Comparison of ENCODE assay signal across 1 cellular context in the genomic region with DNA sequence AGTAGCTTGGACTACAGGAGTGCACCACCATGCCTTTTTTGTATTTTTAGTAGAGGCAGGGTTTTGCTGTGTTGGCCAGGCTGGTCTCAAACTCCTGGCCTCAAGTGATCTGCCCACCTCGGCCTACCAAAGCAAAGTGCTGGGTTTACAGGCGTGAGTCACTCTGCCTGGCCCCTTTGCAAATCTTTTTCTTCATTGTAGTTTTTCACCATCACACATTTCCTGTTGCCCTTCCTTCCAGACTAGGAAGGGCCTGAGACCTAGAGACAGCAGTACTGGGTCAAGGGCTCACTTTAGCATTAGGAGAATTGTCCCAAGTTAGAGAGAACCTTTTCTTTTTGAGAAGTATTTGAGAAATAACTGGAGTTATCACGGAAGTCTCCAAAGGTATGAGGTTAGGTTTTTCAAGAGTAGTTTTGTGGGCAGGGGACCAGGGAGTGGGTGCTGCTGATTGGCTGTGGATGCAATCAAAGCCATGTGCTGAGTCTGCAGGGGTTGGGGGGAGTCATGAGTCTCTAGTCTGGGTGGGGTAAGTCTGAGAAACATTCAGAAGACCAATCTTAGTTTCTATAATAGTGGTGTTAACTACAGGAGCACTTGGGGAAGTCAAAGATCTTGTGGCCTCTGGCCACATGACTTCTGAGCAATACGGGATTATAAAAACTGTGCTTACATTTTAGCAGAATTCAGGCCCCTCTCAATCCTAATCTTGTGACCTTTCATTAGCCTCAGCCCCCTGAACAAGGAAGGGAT.
TF ChIP-seq lines count a peak whose summit lies in the region.

No MANE protein-coding gene starts in this region.

TF ChIP-seq in endothelial cell of umbilical vein, 7 proteins besides CTCF, POLR2A, EP300 and RAD21:
- TF ChIP-seq EZH2 (IDR thresholded peaks at IDR 0.05; ENCODE audit: borderline replicate concordance, low read depth, low read length, severe bottlenecking) = no peak
- peak; percentile 69 for TF ChIP-seq FOS (IDR thresholded peaks at IDR 0.05; ENCODE audit: borderline replicate concordance, insufficient read depth, low read length)
- no peak for TF ChIP-seq MYC (IDR thresholded peaks at IDR 0.05; ENCODE audit: low read depth, low read length)
- peak; percentile 40 for TF ChIP-seq JUN (IDR thresholded peaks at IDR 0.05; ENCODE audit: borderline replicate concordance, insufficient read depth, insufficient read length, low read depth)
- TF ChIP-seq POLR2AphosphoS5 (IDR thresholded peaks at IDR 0.05; ENCODE audit: insufficient read depth, low read depth, low read length) = no peak
- TF ChIP-seq, protein P1, sequence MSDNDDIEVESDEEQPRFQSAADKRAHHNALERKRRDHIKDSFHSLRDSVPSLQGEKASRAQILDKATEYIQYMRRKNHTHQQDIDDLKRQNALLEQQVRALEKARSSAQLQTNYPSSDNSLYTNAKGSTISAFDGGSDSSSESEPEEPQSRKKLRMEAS (IDR thresholded peaks at IDR 0.05; ENCODE audit: insufficient read depth, insufficient read length) = no peak
- no peak for TF ChIP-seq GATA2 (IDR thresholded peaks at IDR 0.05; ENCODE audit: insufficient read depth, insufficient read length, low read depth, low read length)
